24 cellular contexts compared by ENCODE assay signal in genomic region chr10:112722758-112723157, GRCh38.
"Had no signal": no experiment of that assay in that cellular context is flagged by ENCODE, and none has a peak within 500 bp of the region (broad histone marks: within the 10 kb centered on the region; RNA-seq: fewer than 3 reads in every experiment).

No MANE protein-coding gene starts in this region.

- H3K27ac Mint-ChIP-seq: activated naive CD4-positive, alpha-beta T cell treated with anti-CD3 and anti-CD28 coated beads for 36 hours; activated naive CD8-positive, alpha-beta T cell treated with anti-CD3 and anti-CD28 coated beads for 36 hours; activated T-helper 1 cell treated with anti-CD3 and anti-CD28 coated beads, Interleukin-12 subunit alpha, Interleukin-12 subunit beta, Interleukin-2, Interleukin-4 antibody, amounts not matched to agents 30 ng/mL and 10 ng/mL and 1 ng/mL, durations not matched to agents 14 hours and 24 hours and 36 hours; brain; memory B cell; nephron; T-helper 1 cell treated with Interleukin-12 subunit alpha and Interleukin-12 subunit beta and Interleukin-4 antibody, amounts not matched to agents 30 μg/mL and 1 μg/mL, for 36 hours had no signal

- DNase-seq: activated CD4-positive, alpha-beta T cell treated with anti-CD3 and anti-CD28 coated beads for 48 hours; activated CD4-positive, alpha-beta T cell treated with anti-CD3 and anti-CD28 coated beads, Interleukin-2, amount 50 U/mL, for 48 hours; activated CD8-positive, alpha-beta memory T cell treated with anti-CD3 and anti-CD28 coated beads, Interleukin-2, amount 50 U/mL, for 4 hours; activated effector memory CD4-positive, alpha-beta T cell treated with anti-CD3 and anti-CD28 coated beads, Interleukin-2, amount 50 U/mL, for 16 hours; activated naive CD4-positive, alpha-beta T cell treated with anti-CD3 and anti-CD28 coated beads for 36 hours; activated naive CD8-positive, alpha-beta T cell treated with anti-CD3 and anti-CD28 coated beads for 36 hours; activated T-cell treated with anti-CD3 and anti-CD28 coated beads, Interleukin-2, amount 50 U/mL, for 1 hour; adrenal gland; cerebellar nuclear complex; colonic mucosa; effector memory CD4-positive, alpha-beta T cell; kidney; ovary; psoas muscle; spleen; stimulated activated naive CD4-positive, alpha-beta T cell; SW 1271; T-helper 9 cell; WERI-Rb-1 had no signal

- H3K4me3 Mint-ChIP-seq: activated naive CD4-positive, alpha-beta T cell treated with anti-CD3 and anti-CD28 coated beads for 36 hours; activated naive CD8-positive, alpha-beta T cell treated with anti-CD3 and anti-CD28 coated beads for 36 hours; activated T-helper 1 cell treated with anti-CD3 and anti-CD28 coated beads, Interleukin-12 subunit alpha, Interleukin-12 subunit beta, Interleukin-2, Interleukin-4 antibody, amounts not matched to agents 30 ng/mL and 10 ng/mL and 1 ng/mL, durations not matched to agents 14 hours and 24 hours and 36 hours; brain; memory B cell; nephron; T-helper 1 cell treated with Interleukin-12 subunit alpha and Interleukin-12 subunit beta and Interleukin-4 antibody, amounts not matched to agents 30 μg/mL and 1 μg/mL, for 36 hours had no signal

- H3K27me3 Mint-ChIP-seq: activated naive CD8-positive, alpha-beta T cell treated with anti-CD3 and anti-CD28 coated beads for 36 hours; memory B cell had no signal

- H3K4me1 Mint-ChIP-seq: activated naive CD8-positive, alpha-beta T cell treated with anti-CD3 and anti-CD28 coated beads for 36 hours; nephron had no signal

- H3K9me3 Mint-ChIP-seq: activated naive CD4-positive, alpha-beta T cell treated with anti-CD3 and anti-CD28 coated beads for 36 hours; activated naive CD8-positive, alpha-beta T cell treated with anti-CD3 and anti-CD28 coated beads for 36 hours; activated T-helper 1 cell treated with anti-CD3 and anti-CD28 coated beads, Interleukin-12 subunit alpha, Interleukin-12 subunit beta, Interleukin-2, Interleukin-4 antibody, amounts not matched to agents 30 ng/mL and 10 ng/mL and 1 ng/mL, durations not matched to agents 14 hours and 24 hours and 36 hours; memory B cell; nephron; T-helper 1 cell treated with Interleukin-12 subunit alpha and Interleukin-12 subunit beta and Interleukin-4 antibody, amounts not matched to agents 30 μg/mL and 1 μg/mL, for 36 hours had no signal
